Comparison of ENCODE assay signal across 10 cellular contexts in the genomic region with DNA sequence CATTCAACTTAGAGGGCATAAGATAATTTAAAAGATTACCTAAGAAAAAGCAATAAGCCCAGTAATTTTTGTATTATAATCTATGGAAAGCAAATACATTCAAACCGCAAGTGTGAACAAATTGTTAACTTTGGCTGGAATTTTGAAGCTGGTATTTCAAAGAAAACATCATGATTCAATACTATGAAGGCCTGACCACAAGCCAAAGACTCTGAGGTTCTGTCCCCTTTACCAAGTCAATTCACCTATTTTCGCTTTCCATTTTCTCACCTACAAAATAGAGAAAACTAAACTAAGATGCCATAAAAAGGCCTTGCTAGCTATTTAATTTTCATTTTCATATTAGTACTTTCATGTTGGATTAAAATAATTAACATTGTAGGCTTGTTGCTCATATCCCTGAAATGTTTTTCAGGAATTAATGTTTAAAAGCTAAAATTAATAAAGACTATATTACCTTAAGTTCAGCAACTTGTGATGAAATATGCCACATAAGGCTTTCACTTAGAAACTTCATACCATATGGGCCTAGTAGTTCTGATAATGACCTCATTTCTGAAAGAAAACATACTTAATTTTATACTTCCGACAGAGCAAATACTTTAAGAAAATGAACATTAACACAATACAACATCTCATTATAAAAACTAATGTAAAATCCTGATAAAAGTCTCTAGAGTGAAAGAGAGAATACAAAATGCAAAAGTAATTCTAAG.
A peak's percentile ranks its signal among the peaks of the same experiment; 100 is the strongest.
DNase-seq lines count a peak whose midpoint lies in the region; ATAC-seq, FAIRE-seq and TF ChIP-seq lines count a peak whose summit lies in the region.
"Had no signal": no experiment of that assay in that cellular context is flagged by ENCODE, and none has a peak within 500 bp of the region (broad histone marks: within the 10 kb centered on the region; RNA-seq: fewer than 3 reads in every experiment).

No MANE protein-coding gene starts in this region.

- ATAC-seq in GM21447 (IDR thresholded peaks at IDR 0.05; ENCODE audit: unreplicated experiment): peak; percentile 71
- peak; percentile 63 for ATAC-seq in HG03196 (IDR thresholded peaks at IDR 0.05; ENCODE audit: unreplicated experiment)

- DNase-seq in GM18507 (ENCODE audit: extremely low spot score, insufficient read length, low read depth) (peak; percentile 2), brain pericyte (ENCODE audit: low read depth, low spot score) (peak; percentile 24), NK-92 (lab: John Stamatoyannopoulos, UW; ENCODE audit: unreplicated experiment) (no peak), NCI-H2107 (lab: John Stamatoyannopoulos, UW) (no peak), GM19238 (ENCODE audit: insufficient read length, low spot score) (no peak), HEK293T (ENCODE audit: extremely low spot score) (no peak)
- DNase-seq: activated effector memory CD4-positive, alpha-beta T cell treated with anti-CD3 and anti-CD28 coated beads, Interleukin-2, amount 50 U/mL, for 16 hours; CD4-positive, alpha-beta T cell had no signal

- POLR2A ChIA-PET in HEK293T (lab: Yijun Ruan, JAX): no interaction called here

- CTCF ChIA-PET in HEK293T (lab: Yijun Ruan, JAX): no interaction called here

- peak; percentile 18 for FAIRE-seq in GM18507 (lab: Jason Lieb, UNC)

TF ChIP-seq in HEK293T, 16 proteins besides CTCF, POLR2A, EP300 and RAD21:
- no peak for TF ChIP-seq NFRKB (IDR thresholded peaks at IDR 0.05)
- no peak for TF ChIP-seq FOXM1 (IDR thresholded peaks at IDR 0.05; ENCODE audit: borderline replicate concordance)
- TF ChIP-seq ZNF384 (IDR thresholded peaks at IDR 0.05): no peak
- TF ChIP-seq, protein P1, sequence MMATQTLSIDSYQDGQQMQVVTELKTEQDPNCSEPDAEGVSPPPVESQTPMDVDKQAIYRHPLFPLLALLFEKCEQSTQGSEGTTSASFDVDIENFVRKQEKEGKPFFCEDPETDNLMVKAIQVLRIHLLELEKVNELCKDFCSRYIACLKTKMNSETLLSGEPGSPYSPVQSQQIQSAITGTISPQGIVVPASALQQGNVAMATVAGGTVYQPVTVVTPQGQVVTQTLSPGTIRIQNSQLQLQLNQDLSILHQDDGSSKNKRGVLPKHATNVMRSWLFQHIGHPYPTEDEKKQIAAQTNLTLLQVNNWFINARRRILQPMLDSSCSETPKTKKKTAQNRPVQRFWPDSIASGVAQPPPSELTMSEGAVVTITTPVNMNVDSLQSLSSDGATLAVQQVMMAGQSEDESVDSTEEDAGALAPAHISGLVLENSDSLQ (IDR thresholded peaks at IDR 0.05): no peak
- TF ChIP-seq LEF1 (IDR thresholded peaks at IDR 0.05; ENCODE audit: borderline replicate concordance): no peak
TF ChIP-seq in HEK293T: peak in this region for 0.

Comparison
In these comparisons a context has a peak if more than half of its experiments do, and no peak if none do; other contexts are left out.
1. DNase-seq: peak in GM18507 (single experiment) and brain pericyte (single experiment); none in NK-92 (single experiment), NCI-H2107 (single experiment), GM19238 (single experiment) and HEK293T (single experiment).